ENCODE assay signal across 1 cellular context in genomic region chr4:129145222-129145730, GRCh38.
TF ChIP-seq lines count a peak whose summit lies in the region.

No MANE protein-coding gene starts in this region.

TF ChIP-seq in GM23338, 12 proteins besides CTCF, POLR2A, EP300 and RAD21 (continued from another document):
- TF ChIP-seq, protein P1, sequence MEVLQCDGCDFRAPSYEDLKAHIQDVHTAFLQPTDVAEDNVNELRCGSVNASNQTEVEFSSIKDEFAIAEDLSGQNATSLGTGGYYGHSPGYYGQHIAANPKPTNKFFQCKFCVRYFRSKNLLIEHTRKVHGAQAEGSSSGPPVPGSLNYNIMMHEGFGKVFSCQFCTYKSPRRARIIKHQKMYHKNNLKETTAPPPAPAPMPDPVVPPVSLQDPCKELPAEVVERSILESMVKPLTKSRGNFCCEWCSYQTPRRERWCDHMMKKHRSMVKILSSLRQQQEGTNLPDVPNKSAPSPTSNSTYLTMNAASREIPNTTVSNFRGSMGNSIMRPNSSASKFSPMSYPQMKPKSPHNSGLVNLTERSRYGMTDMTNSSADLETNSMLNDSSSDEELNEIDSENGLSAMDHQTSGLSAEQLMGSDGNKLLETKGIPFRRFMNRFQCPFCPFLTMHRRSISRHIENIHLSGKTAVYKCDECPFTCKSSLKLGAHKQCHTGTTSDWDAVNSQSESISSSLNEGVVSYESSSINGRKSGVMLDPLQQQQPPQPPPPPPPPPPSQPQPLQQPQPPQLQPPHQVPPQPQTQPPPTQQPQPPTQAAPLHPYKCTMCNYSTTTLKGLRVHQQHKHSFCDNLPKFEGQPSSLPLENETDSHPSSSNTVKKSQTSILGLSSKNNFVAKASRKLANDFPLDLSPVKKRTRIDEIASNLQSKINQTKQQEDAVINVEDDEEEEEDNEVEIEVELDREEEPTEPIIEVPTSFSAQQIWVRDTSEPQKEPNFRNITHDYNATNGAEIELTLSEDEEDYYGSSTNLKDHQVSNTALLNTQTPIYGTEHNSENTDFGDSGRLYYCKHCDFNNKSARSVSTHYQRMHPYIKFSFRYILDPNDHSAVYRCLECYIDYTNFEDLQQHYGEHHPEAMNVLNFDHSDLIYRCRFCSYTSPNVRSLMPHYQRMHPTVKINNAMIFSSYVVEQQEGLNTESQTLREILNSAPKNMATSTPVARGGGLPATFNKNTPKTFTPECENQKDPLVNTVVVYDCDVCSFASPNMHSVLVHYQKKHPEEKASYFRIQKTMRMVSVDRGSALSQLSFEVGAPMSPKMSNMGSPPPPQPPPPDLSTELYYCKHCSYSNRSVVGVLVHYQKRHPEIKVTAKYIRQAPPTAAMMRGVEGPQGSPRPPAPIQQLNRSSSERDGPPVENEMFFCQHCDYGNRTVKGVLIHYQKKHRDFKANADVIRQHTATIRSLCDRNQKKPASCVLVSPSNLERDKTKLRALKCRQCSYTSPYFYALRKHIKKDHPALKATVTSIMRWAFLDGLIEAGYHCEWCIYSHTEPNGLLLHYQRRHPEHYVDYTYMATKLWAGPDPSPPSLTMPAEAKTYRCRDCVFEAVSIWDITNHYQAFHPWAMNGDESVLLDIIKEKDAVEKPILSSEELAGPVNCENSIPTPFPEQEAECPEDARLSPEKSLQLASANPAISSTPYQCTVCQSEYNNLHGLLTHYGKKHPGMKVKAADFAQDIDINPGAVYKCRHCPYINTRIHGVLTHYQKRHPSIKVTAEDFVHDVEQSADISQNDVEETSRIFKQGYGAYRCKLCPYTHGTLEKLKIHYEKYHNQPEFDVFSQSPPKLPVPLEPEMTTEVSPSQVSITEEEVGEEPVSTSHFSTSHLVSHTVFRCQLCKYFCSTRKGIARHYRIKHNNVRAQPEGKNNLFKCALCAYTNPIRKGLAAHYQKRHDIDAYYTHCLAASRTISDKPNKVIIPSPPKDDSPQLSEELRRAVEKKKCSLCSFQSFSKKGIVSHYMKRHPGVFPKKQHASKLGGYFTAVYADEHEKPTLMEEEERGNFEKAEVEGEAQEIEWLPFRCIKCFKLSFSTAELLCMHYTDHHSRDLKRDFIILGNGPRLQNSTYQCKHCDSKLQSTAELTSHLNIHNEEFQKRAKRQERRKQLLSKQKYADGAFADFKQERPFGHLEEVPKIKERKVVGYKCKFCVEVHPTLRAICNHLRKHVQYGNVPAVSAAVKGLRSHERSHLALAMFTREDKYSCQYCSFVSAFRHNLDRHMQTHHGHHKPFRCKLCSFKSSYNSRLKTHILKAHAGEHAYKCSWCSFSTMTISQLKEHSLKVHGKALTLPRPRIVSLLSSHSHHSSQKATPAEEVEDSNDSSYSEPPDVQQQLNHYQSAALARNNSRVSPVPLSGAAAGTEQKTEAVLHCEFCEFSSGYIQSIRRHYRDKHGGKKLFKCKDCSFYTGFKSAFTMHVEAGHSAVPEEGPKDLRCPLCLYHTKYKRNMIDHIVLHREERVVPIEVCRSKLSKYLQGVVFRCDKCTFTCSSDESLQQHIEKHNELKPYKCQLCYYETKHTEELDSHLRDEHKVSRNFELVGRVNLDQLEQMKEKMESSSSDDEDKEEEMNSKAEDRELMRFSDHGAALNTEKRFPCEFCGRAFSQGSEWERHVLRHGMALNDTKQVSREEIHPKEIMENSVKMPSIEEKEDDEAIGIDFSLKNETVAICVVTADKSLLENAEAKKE (CRISPR knock-in tag; IDR thresholded peaks at IDR 0.05): no peak
- TF ChIP-seq ZNF114 (CRISPR knock-in tag; IDR thresholded peaks at IDR 0.05) (no peak), NANOG (IDR thresholded peaks at IDR 0.05; ENCODE audit: borderline replicate concordance) (no peak), CREB1 (CRISPR knock-in tag; IDR thresholded peaks at IDR 0.05; ENCODE audit: low read depth) (no peak), POLR2AphosphoS5 (IDR thresholded peaks at IDR 0.05; ENCODE audit: low read depth) (no peak), ZNF331 (CRISPR knock-in tag; IDR thresholded peaks at IDR 0.05; ENCODE audit: low read depth) (no peak)
- TF ChIP-seq, protein P2, sequence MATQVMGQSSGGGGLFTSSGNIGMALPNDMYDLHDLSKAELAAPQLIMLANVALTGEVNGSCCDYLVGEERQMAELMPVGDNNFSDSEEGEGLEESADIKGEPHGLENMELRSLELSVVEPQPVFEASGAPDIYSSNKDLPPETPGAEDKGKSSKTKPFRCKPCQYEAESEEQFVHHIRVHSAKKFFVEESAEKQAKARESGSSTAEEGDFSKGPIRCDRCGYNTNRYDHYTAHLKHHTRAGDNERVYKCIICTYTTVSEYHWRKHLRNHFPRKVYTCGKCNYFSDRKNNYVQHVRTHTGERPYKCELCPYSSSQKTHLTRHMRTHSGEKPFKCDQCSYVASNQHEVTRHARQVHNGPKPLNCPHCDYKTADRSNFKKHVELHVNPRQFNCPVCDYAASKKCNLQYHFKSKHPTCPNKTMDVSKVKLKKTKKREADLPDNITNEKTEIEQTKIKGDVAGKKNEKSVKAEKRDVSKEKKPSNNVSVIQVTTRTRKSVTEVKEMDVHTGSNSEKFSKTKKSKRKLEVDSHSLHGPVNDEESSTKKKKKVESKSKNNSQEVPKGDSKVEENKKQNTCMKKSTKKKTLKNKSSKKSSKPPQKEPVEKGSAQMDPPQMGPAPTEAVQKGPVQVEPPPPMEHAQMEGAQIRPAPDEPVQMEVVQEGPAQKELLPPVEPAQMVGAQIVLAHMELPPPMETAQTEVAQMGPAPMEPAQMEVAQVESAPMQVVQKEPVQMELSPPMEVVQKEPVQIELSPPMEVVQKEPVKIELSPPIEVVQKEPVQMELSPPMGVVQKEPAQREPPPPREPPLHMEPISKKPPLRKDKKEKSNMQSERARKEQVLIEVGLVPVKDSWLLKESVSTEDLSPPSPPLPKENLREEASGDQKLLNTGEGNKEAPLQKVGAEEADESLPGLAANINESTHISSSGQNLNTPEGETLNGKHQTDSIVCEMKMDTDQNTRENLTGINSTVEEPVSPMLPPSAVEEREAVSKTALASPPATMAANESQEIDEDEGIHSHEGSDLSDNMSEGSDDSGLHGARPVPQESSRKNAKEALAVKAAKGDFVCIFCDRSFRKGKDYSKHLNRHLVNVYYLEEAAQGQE (IDR thresholded peaks at IDR 0.05; ENCODE audit: unreplicated experiment): no peak
TF ChIP-seq in GM23338: peak in this region for 0.
